In genomic region chr2:97645700-97646629, GRCh38 we compare ENCODE assay signal across 1 cellular context.
TF ChIP-seq lines count a peak whose summit lies in the region.

COX5B (plus strand) TSS chr2:97646062; CDS start chr2:97646087, 25 bp downstream.

TF ChIP-seq in HepG2, 621 proteins besides CTCF, POLR2A, EP300 and RAD21 (continued from another document):
- TF ChIP-seq LRRFIP1 (CRISPR knock-in tag; conservative IDR thresholded peaks at IDR 0.05) (no peak), ZC3H13 (CRISPR knock-in tag; IDR thresholded peaks at IDR 0.05) (no peak), ATAD3A (CRISPR knock-in tag; IDR thresholded peaks at IDR 0.05) (no peak), ZNF720 (CRISPR knock-in tag; IDR thresholded peaks at IDR 0.05) (no peak), PAF1 (CRISPR knock-in tag; IDR thresholded peaks at IDR 0.05) (no peak), ZNF816 (CRISPR knock-in tag; IDR thresholded peaks at IDR 0.05; ENCODE audit: borderline replicate concordance) (peak; percentile 85; the same call in 1 of the 2 replicates), ZNF235 (CRISPR knock-in tag; IDR thresholded peaks at IDR 0.05; ENCODE audit: borderline replicate concordance) (peak; percentile 27; the same call in 1 of the 2 replicates), ZNF562 (CRISPR knock-in tag; IDR thresholded peaks at IDR 0.05; ENCODE audit: borderline replicate concordance) (no peak), RNF2 (conservative IDR thresholded peaks at IDR 0.05; ENCODE audit: low read depth) (peak; percentile 50; the same call in 1 of the 2 replicates), CHCHD3 (CRISPR knock-in tag; IDR thresholded peaks at IDR 0.05) (0 out of 2 replicates have a peak, but pooled peaks have one; percentile 50), ZBTB42 (CRISPR knock-in tag; IDR thresholded peaks at IDR 0.05) (no peak), RBM39 (IDR thresholded peaks at IDR 0.05; ENCODE audit: low read depth, low read length, poor library complexity, severe bottlenecking) (no peak), PCBP1 (IDR thresholded peaks at IDR 0.05; ENCODE audit: borderline replicate concordance, low read depth, low read length) (no peak), ZNF616 (CRISPR knock-in tag; IDR thresholded peaks at IDR 0.05; ENCODE audit: low read depth) (no peak), KLF15 (CRISPR knock-in tag; IDR thresholded peaks at IDR 0.05; ENCODE audit: borderline replicate concordance) (no peak; the same call in 1 of the 2 replicates), ZSCAN5A (CRISPR knock-in tag; IDR thresholded peaks at IDR 0.05; ENCODE audit: borderline replicate concordance) (0 out of 2 replicates have a peak, but pooled peaks have one; percentile 62), ZNF264 (CRISPR knock-in tag; IDR thresholded peaks at IDR 0.05) (peak; percentile 83; the same call in 1 of the 2 replicates), TFDP1 (CRISPR knock-in tag; IDR thresholded peaks at IDR 0.05; ENCODE audit: borderline replicate concordance) (peak; percentile 51; the same call in 1 of the 2 replicates), ZNF75D (CRISPR knock-in tag; IDR thresholded peaks at IDR 0.05; ENCODE audit: borderline replicate concordance) (no peak), ZUFSP (CRISPR knock-in tag; IDR thresholded peaks at IDR 0.05; ENCODE audit: borderline replicate concordance) (no peak), ZNF784 (CRISPR knock-in tag; IDR thresholded peaks at IDR 0.05; ENCODE audit: borderline replicate concordance) (peak; percentile 34; the same call in 1 of the 2 replicates), CREB3 (CRISPR knock-in tag; IDR thresholded peaks at IDR 0.05) (peak; percentile 93; the same call in 1 of the 2 replicates), ZBTB39 (CRISPR knock-in tag; IDR thresholded peaks at IDR 0.05) (no peak), MIXL1 (CRISPR knock-in tag; IDR thresholded peaks at IDR 0.05) (no peak), PITX1 (CRISPR knock-in tag; IDR thresholded peaks at IDR 0.05) (0 out of 2 replicates have a peak, but pooled peaks have one; percentile 63), U2AF1 (optimal IDR thresholded peaks at IDR 0.05; ENCODE audit: low read depth, low read length) (peak; percentile 56), YY1 (IDR thresholded peaks at IDR 0.05; ENCODE audit: insufficient read depth, insufficient replicate concordance, low read depth, low read length) (peak; percentile 82), ZBTB4 (CRISPR knock-in tag; IDR thresholded peaks at IDR 0.05; ENCODE audit: borderline replicate concordance) (no peak), DPF2 (CRISPR knock-in tag; IDR thresholded peaks at IDR 0.05; ENCODE audit: borderline replicate concordance, low read depth) (no peak), SIX1 (CRISPR knock-in tag; IDR thresholded peaks at IDR 0.05; ENCODE audit: borderline replicate concordance) (peak; percentile 34; the same call in 1 of the 2 replicates), ZBTB10 (CRISPR knock-in tag; IDR thresholded peaks at IDR 0.05; ENCODE audit: borderline replicate concordance) (peak; percentile 63; the same call in 1 of the 2 replicates), TAF1 (CRISPR knock-in tag; IDR thresholded peaks at IDR 0.05) (peak; percentile 98), CBX2 (IDR thresholded peaks at IDR 0.05; ENCODE audit: low read depth, low read length) (no peak), CBX2 (CRISPR knock-in tag; IDR thresholded peaks at IDR 0.05; ENCODE audit: low read depth) (no peak), SP2 (CRISPR knock-in tag; IDR thresholded peaks at IDR 0.05) (peak; percentile 77), ZNF3 (CRISPR knock-in tag; IDR thresholded peaks at IDR 0.05) (no peak), DMAP1 (CRISPR knock-in tag; IDR thresholded peaks at IDR 0.05) (peak; percentile 75), ZNF607 (CRISPR knock-in tag; IDR thresholded peaks at IDR 0.05; ENCODE audit: borderline replicate concordance) (no peak; the same call in 1 of the 2 replicates)
TF ChIP-seq in HepG2: peak in this region for 341.
